Comparison of ENCODE assay signal across 9 cellular contexts in genomic region chr6:38933426-38933825, GRCh38.
A peak's percentile ranks its signal among the peaks of the same experiment; 100 is the strongest.
DNase-seq lines count a peak whose midpoint lies in the region; ATAC-seq and TF ChIP-seq lines count a peak whose summit lies in the region.
"Had no signal": no experiment of that assay in that cellular context is flagged by ENCODE, and none has a peak within 500 bp of the region (broad histone marks: within the 10 kb centered on the region; RNA-seq: fewer than 3 reads in every experiment).

No MANE protein-coding gene starts in this region.

- no peak overlapping the region for H3K27ac Mint-ChIP-seq in stimulated activated effector memory CD8-positive, alpha-beta T cell treated with anti-CD3 and anti-CD28 coated beads, Interleukin-12 subunit alpha, Interleukin-12 subunit beta, amount 100 ng/mL, for 72 hours
- H3K27ac Mint-ChIP-seq in activated T-helper 2 cell treated with anti-CD3 and anti-CD28 coated beads, Interferon-gamma antibody, Interleukin-2, Interleukin-4, amounts not matched to agents 10 μg/mL and 5 μg/mL and 100 μg/mL, durations not matched to agents 14 hours and 24 hours and 36 hours = no peak overlapping the region
- H3K27ac Mint-ChIP-seq: CD4-positive, alpha-beta T cell had no signal

- no peak for TF ChIP-seq POLR2A in suprapubic skin (IDR thresholded peaks at IDR 0.05)

- H3K36me3 Mint-ChIP-seq in stimulated activated effector memory CD8-positive, alpha-beta T cell treated with anti-CD3 and anti-CD28 coated beads, Interleukin-12 subunit alpha, Interleukin-12 subunit beta, amount 100 ng/mL, for 72 hours = no peaks in the 10 kb centered on the region
- H3K36me3 Mint-ChIP-seq in activated T-helper 2 cell treated with anti-CD3 and anti-CD28 coated beads, Interferon-gamma antibody, Interleukin-2, Interleukin-4, amounts not matched to agents 10 μg/mL and 5 μg/mL and 100 μg/mL, durations not matched to agents 14 hours and 24 hours and 36 hours (ENCODE audit: low read depth) = no peaks in the 10 kb centered on the region

- no peak overlapping the region for H3K4me3 Mint-ChIP-seq in stimulated activated effector memory CD8-positive, alpha-beta T cell treated with anti-CD3 and anti-CD28 coated beads, Interleukin-12 subunit alpha, Interleukin-12 subunit beta, amount 100 ng/mL, for 72 hours
- H3K4me3 Mint-ChIP-seq in activated T-helper 2 cell treated with anti-CD3 and anti-CD28 coated beads, Interferon-gamma antibody, Interleukin-2, Interleukin-4, amounts not matched to agents 10 μg/mL and 5 μg/mL and 100 μg/mL, durations not matched to agents 14 hours and 24 hours and 36 hours (ENCODE audit: low read depth) = no peak overlapping the region
- H3K4me3 Mint-ChIP-seq: CD4-positive, alpha-beta T cell had no signal

- no peaks in the 10 kb centered on the region for H3K36me3 ChIP-seq in suprapubic skin

- H3K4me1 Mint-ChIP-seq in stimulated activated effector memory CD8-positive, alpha-beta T cell treated with anti-CD3 and anti-CD28 coated beads, Interleukin-12 subunit alpha, Interleukin-12 subunit beta, amount 100 ng/mL, for 72 hours = no peaks in the 10 kb centered on the region
- H3K4me1 Mint-ChIP-seq in activated T-helper 2 cell treated with anti-CD3 and anti-CD28 coated beads, Interferon-gamma antibody, Interleukin-2, Interleukin-4, amounts not matched to agents 10 μg/mL and 5 μg/mL and 100 μg/mL, durations not matched to agents 14 hours and 24 hours and 36 hours (ENCODE audit: low read depth) = no peaks in the 10 kb centered on the region

- WGBS in suprapubic skin = 75% methylated on average over 3 of the region's 3 CpGs

- no peaks in the 10 kb centered on the region for H3K4me1 ChIP-seq in suprapubic skin

- no peak overlapping the region for H3K27ac ChIP-seq in suprapubic skin

- no peaks in the 10 kb centered on the region for H3K9me3 ChIP-seq in suprapubic skin

- peaks cover 18% of the 10 kb centered on the region for H3K27me3 ChIP-seq in suprapubic skin

- peak; percentile 43 for ATAC-seq in stimulated activated effector memory CD8-positive, alpha-beta T cell treated with anti-CD3 and anti-CD28 coated beads, Interleukin-12 subunit alpha, Interleukin-12 subunit beta, amount 100 ng/mL, for 72 hours

- H3K9me3 Mint-ChIP-seq in stimulated activated effector memory CD8-positive, alpha-beta T cell treated with anti-CD3 and anti-CD28 coated beads, Interleukin-12 subunit alpha, Interleukin-12 subunit beta, amount 100 ng/mL, for 72 hours = no peaks in the 10 kb centered on the region
- no peaks in the 10 kb centered on the region for H3K9me3 Mint-ChIP-seq in activated T-helper 2 cell treated with anti-CD3 and anti-CD28 coated beads, Interferon-gamma antibody, Interleukin-2, Interleukin-4, amounts not matched to agents 10 μg/mL and 5 μg/mL and 100 μg/mL, durations not matched to agents 14 hours and 24 hours and 36 hours
- H3K9me3 Mint-ChIP-seq: CD4-positive, alpha-beta T cell had no signal

- H3K4me3 ChIP-seq in suprapubic skin = no peak overlapping the region

- TF ChIP-seq CTCF in suprapubic skin (IDR thresholded peaks at IDR 0.05) = no peak

- no peak for TF ChIP-seq EP300 in suprapubic skin (IDR thresholded peaks at IDR 0.05)

- peaks cover 18% of the 10 kb centered on the region for H3K27me3 Mint-ChIP-seq in activated T-helper 2 cell treated with anti-CD3 and anti-CD28 coated beads, Interferon-gamma antibody, Interleukin-2, Interleukin-4, amounts not matched to agents 10 μg/mL and 5 μg/mL and 100 μg/mL, durations not matched to agents 14 hours and 24 hours and 36 hours (ENCODE audit: low read depth)

- DNase-seq in SIG-M5 treated with dmso at 0.1 percent for 504 hours (lab: John Stamatoyannopoulos, UW; ENCODE audit: unreplicated experiment) = peak; percentile 15
- DNase-seq in SIG-M5 (lab: John Stamatoyannopoulos, UW) = no peak
- DNase-seq in NCI-H2227 (lab: John Stamatoyannopoulos, UW; ENCODE audit: unreplicated experiment) = peak; percentile 10
- DNase-seq in cerebellar cortex (ENCODE audit: low spot score) = peak; percentile 14
- no peak for DNase-seq in stimulated activated effector memory CD8-positive, alpha-beta T cell treated with anti-CD3 and anti-CD28 coated beads, Interleukin-12 subunit alpha, Interleukin-12 subunit beta, amount 100 ng/mL, for 72 hours (ENCODE audit: low spot score in 2 of 2)
- no peak for DNase-seq in activated T-helper 2 cell treated with anti-CD3 and anti-CD28 coated beads, Interferon-gamma antibody, Interleukin-2, Interleukin-4, amounts not matched to agents 10 μg/mL and 5 μg/mL and 100 μg/mL, durations not matched to agents 14 hours and 24 hours and 36 hours (ENCODE audit: low spot score)
- DNase-seq in suprapubic skin (ENCODE audit: low spot score in 2 of 2) = no peak
- no peak for DNase-seq in activated T-cell treated with anti-CD3 and anti-CD28 coated beads for 4 hours
- DNase-seq: CD4-positive, alpha-beta T cell had no signal

- intact Hi-C loops in activated T-helper 2 cell treated with anti-CD3 and anti-CD28 coated beads, Interferon-gamma antibody, Interleukin-2, Interleukin-4, amounts not matched to agents 10 μg/mL and 5 μg/mL and 100 μg/mL, durations not matched to agents 14 hours and 24 hours and 36 hours (cut with micrococcal nuclease) = loop anchor here (1.0 kb wide), 1 partner anchor 61 kb away; no protein-coding TSS in a partner anchor

Comparison
In these comparisons a context has a peak if more than half of its experiments do, and no peak if none do; other contexts are left out.
1. DNase-seq: peak in SIG-M5 treated with dmso at 0.1 percent for 504 hours (single experiment), NCI-H2227 (single experiment) and cerebellar cortex (single experiment); none in SIG-M5 (single experiment), stimulated activated effector memory CD8-positive, alpha-beta T cell treated with anti-CD3 and anti-CD28 coated beads, Interleukin-12 subunit alpha, Interleukin-12 subunit beta, amount 100 ng/mL, for 72 hours (0 of 2), activated T-helper 2 cell treated with anti-CD3 and anti-CD28 coated beads, Interferon-gamma antibody, Interleukin-2, Interleukin-4, amounts not matched to agents 10 μg/mL and 5 μg/mL and 100 μg/mL, durations not matched to agents 14 hours and 24 hours and 36 hours (single experiment), suprapubic skin (0 of 2) and activated T-cell treated with anti-CD3 and anti-CD28 coated beads for 4 hours (single experiment).